In the genomic region with DNA sequence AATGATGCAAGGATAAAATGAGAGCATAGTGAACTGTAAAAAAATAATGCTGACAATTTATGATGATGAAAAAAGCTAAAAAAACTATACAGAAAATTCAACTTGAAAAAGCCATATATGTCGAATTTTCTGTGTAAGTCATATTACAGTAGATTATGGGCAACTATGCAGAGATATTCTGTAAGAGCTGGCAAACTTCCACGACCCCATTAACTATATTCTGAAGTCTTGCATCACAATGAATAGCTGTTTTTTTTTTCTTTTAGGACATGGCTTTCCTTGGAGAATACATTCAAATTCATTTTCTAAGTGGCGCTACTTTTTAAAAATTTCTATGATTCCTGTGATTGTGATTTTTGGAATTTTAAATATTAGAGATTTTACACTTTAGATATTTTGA, we compare ENCODE assay signal across 23 cellular contexts. TPM values are rescaled to one million over a fixed set of nuclear protein-coding genes. Genes with fewer than 3 reads are reported as not detected.
DNase-seq lines count a peak whose midpoint lies in the region; ATAC-seq, FAIRE-seq and TF ChIP-seq lines count a peak whose summit lies in the region.
"Had no signal": no experiment of that assay in that cellular context is flagged by ENCODE, and none has a peak within 500 bp of the region (broad histone marks: within the 10 kb centered on the region; RNA-seq: fewer than 3 reads in every experiment).

No MANE protein-coding gene starts in this region.

- peaks cover 24% of the 10 kb centered on the region for H3K27me3 ChIP-seq in adipocyte (replicated peaks; ENCODE audit: control insufficient read depth, insufficient read depth, low read length)
- H3K27me3 ChIP-seq: BE2C, SJSA1 had no signal

- in situ Hi-C loops in G401 (cut with HindIII; ENCODE audit: low sequenced_read_pairs), result loop anchor here (10.0 kb wide), 1 partner anchor 200 kb away; a partner anchor contains a TSS

- TF ChIP-seq CTCF in AG10803 (conservative IDR thresholded peaks at IDR 0.05; ENCODE audit: low read length), result no peak
- TF ChIP-seq CTCF in fibroblast of pulmonary artery (IDR thresholded peaks at IDR 0.05; ENCODE audit: low read length, missing control alignments), result no peak
- no peak for TF ChIP-seq CTCF in kidney (IDR thresholded peaks at IDR 0.05; ENCODE audit: borderline replicate concordance, extremely low read depth, insufficient read depth)

- ATAC-seq in GM19328 (IDR thresholded peaks at IDR 0.05; ENCODE audit: unreplicated experiment) (no peak), GM21390 (IDR thresholded peaks at IDR 0.05; ENCODE audit: unreplicated experiment) (no peak)
- ATAC-seq: Right ventricle myocardium inferior had no signal

- no peak overlapping the region for H3K9ac ChIP-seq in adipocyte (ENCODE audit: low read length)
- no peak overlapping the region for H3K9ac ChIP-seq in kidney (ENCODE audit: low read length in 2 of 2)

- peaks cover 34% of the 10 kb centered on the region for H3K36me3 ChIP-seq in adipocyte (ENCODE audit: control insufficient read depth, insufficient read depth, low read length, severe bottlenecking)
- peaks cover 15 to 16% of the 10 kb centered on the region in 2 donors for H3K36me3 ChIP-seq in kidney (ENCODE audit: control insufficient read depth in 1 of 2, insufficient read depth in 2 of 2, low read length in 2 of 2)

- intact Hi-C loops in kidney (cut with DNase I), result no loop called here

- no peaks in the 10 kb centered on the region for H3K9me3 ChIP-seq in adipocyte (ENCODE audit: control insufficient read depth, low read length)
- no peaks in the 10 kb centered on the region for H3K9me3 ChIP-seq in kidney (ENCODE audit: control insufficient read depth in 1 of 2, low read length in 2 of 2)
- H3K9me3 ChIP-seq: BE2C, SJSA1 had no signal

- no peak overlapping the region for H3K27ac ChIP-seq in kidney (ENCODE audit: low read depth in 2 of 2, low read length in 2 of 2)
- H3K27ac ChIP-seq: SJSA1 had no signal

- DNase-seq in AG10803 (ENCODE audit: low read depth) (peak; percentile 19), adipocyte (ENCODE audit: low read depth) (peak; percentile 83), fibroblast of pulmonary artery (ENCODE audit: low read depth) (peak; percentile 66), G401 (ENCODE audit: low spot score) (no peak), kidney (no peak)
- DNase-seq: BE2C, DMS79, H7, KG1, MV-4-11, NCI-H1105 treated with DMSO at 0.1 percent for 48 hours, NCI-H1694, NCI-H2081, NCI-H2171, NCI-H524 treated with DMSO at 0.1 percent for 48 hours, NCI-H82 had no signal

- H3K4me3 ChIP-seq in AG10803 (ENCODE audit: low read length), result no peak overlapping the region
- no peak overlapping the region for H3K4me3 ChIP-seq in adipocyte (ENCODE audit: low read length)
- H3K4me3 ChIP-seq in fibroblast of pulmonary artery (replicated peaks; ENCODE audit: low read depth, low read length), result no peak overlapping the region
- no peak overlapping the region for H3K4me3 ChIP-seq in kidney (ENCODE audit: low read length in 2 of 2)
- H3K4me3 ChIP-seq: SJSA1 had no signal

- FAIRE-seq in G401.6 (lab: Jason Lieb, UNC), result peak; percentile 33
- FAIRE-seq in kidney (lab: Jason Lieb, UNC), result no peak
- FAIRE-seq: A204.1 had no signal

- H3K4me1 ChIP-seq in adipocyte (ENCODE audit: control insufficient read depth, insufficient read depth, low read length), result peaks cover 5% of the 10 kb centered on the region
- H3K4me1 ChIP-seq in kidney (ENCODE audit: control insufficient read depth in 1 of 2, insufficient read depth in 1 of 2, low read depth in 1 of 2, low read length in 2 of 2), result no peaks in the 10 kb centered on the region
- H3K4me1 ChIP-seq: BE2C, SJSA1 had no signal

RNA-seq across cellular contexts. Expression of a gene that starts 18.4 kb away (rescaled TPM):
- total RNA-seq in G401 (2014; rRNA removed; shearing (Covaris generic)), result 175 and 208 TPM in 2 replicates
- total RNA-seq in kidney, result 87.7 TPM
- polyA plus RNA-seq in kidney (ENCODE audit: insufficient read depth, low read depth, low replicate concordance), result 115 TPM

RNA-seq across cellular contexts. Expression of a gene that starts 19.0 kb away (rescaled TPM):
- total RNA-seq in G401 (2014; rRNA removed; shearing (Covaris generic)), result 19.3 and 22.5 TPM in 2 replicates
- total RNA-seq in kidney, result 28.3 TPM
- 28.7 TPM for polyA plus RNA-seq in kidney (ENCODE audit: insufficient read depth, low read depth, low replicate concordance)

RNA-seq across cellular contexts. Expression of a gene that starts 23.0 kb away (rescaled TPM):
- total RNA-seq in G401 (2014; rRNA removed; shearing (Covaris generic)), result not detected in 2 replicates
- 1.6 TPM for total RNA-seq in kidney
- 0.32 TPM for polyA plus RNA-seq in kidney (ENCODE audit: insufficient read depth, low read depth, low replicate concordance)
- total RNA-seq: HT1080, SJSA1 had no signal

RNA-seq across cellular contexts. Expression of a gene that starts 33.8 kb away (rescaled TPM):
- total RNA-seq in G401 (2014; rRNA removed; shearing (Covaris generic)), result 18.8 and 20.4 TPM in 2 replicates
- 64.1 TPM for total RNA-seq in kidney
- 16.1 TPM for polyA plus RNA-seq in kidney (ENCODE audit: insufficient read depth, low read depth, low replicate concordance)

RNA-seq across cellular contexts. Expression of a gene that starts 44.1 kb away (rescaled TPM):
- total RNA-seq in G401 (2014; rRNA removed; shearing (Covaris generic)), result not detected in 2 replicates
- total RNA-seq in kidney, result not detected
- not detected for polyA plus RNA-seq in kidney (ENCODE audit: insufficient read depth, low read depth, low replicate concordance)
- total RNA-seq: H7, HT1080, Right ventricle myocardium inferior, SJSA1 had no signal

Comparison
In these comparisons a context has a peak if more than half of its experiments do, and no peak if none do; other contexts are left out.
1. DNase-seq: peak in AG10803 (single experiment), adipocyte (single experiment) and fibroblast of pulmonary artery (single experiment); none in G401 (single experiment) and kidney (single experiment).